In genomic region chr4:169810325-169811323, GRCh38 we compare ENCODE assay signal across 8 cellular contexts. TPM values are rescaled to one million over a fixed set of nuclear protein-coding genes. Genes with fewer than 3 reads are reported as not detected.
DNase-seq lines count a peak whose midpoint lies in the region; ATAC-seq, FAIRE-seq and TF ChIP-seq lines count a peak whose summit lies in the region.

No MANE protein-coding gene starts in this region.

- ATAC-seq in GM19463 (IDR thresholded peaks at IDR 0.05; ENCODE audit: unreplicated experiment) = peak; percentile 62
- no peak for ATAC-seq in HG03520 (IDR thresholded peaks at IDR 0.05; ENCODE audit: unreplicated experiment)

- no peak overlapping the region for H3K9ac ChIP-seq in MM.1S (ENCODE audit: low read length)

- H3K36me3 Mint-ChIP-seq in T-helper 2 cell treated with Interferon-gamma antibody and Interleukin-4, amounts not matched to agents 5 μg/mL and 100 μg/mL, for 36 hours (ENCODE audit: low read depth) = no peaks in the 10 kb centered on the region

- TF ChIP-seq CTCF in MM.1S (IDR thresholded peaks at IDR 0.05; ENCODE audit: low read length) = peak; percentile 83

- no peaks in the 10 kb centered on the region for H3K4me1 ChIP-seq in MM.1S (ENCODE audit: low read length)

- no peaks in the 10 kb centered on the region for H3K9me3 Mint-ChIP-seq in T-helper 2 cell treated with Interferon-gamma antibody and Interleukin-4, amounts not matched to agents 5 μg/mL and 100 μg/mL, for 36 hours

- no peak overlapping the region for H3K4me3 Mint-ChIP-seq in T-helper 2 cell treated with Interferon-gamma antibody and Interleukin-4, amounts not matched to agents 5 μg/mL and 100 μg/mL, for 36 hours

- no peaks in the 10 kb centered on the region for H4K20me1 ChIP-seq in MM.1S (ENCODE audit: insufficient read depth, low read length)

- H3K27me3 ChIP-seq in MM.1S (replicated peaks; ENCODE audit: insufficient read depth, low read length) = no peaks in the 10 kb centered on the region

- H3K27ac Mint-ChIP-seq in T-helper 2 cell treated with Interferon-gamma antibody and Interleukin-4, amounts not matched to agents 5 μg/mL and 100 μg/mL, for 36 hours = no peak overlapping the region

- H3K9me3 ChIP-seq in MM.1S (replicated peaks; ENCODE audit: insufficient read depth, low read length) = no peaks in the 10 kb centered on the region

- no peaks in the 10 kb centered on the region for H3K27me3 Mint-ChIP-seq in T-helper 2 cell treated with Interferon-gamma antibody and Interleukin-4, amounts not matched to agents 5 μg/mL and 100 μg/mL, for 36 hours (ENCODE audit: low read depth)

- DNase-seq in DMS114 treated with DMSO at 0.1 percent for 48 hours (lab: John Stamatoyannopoulos, UW; ENCODE audit: unreplicated experiment) = peak; percentile 80
- DNase-seq in MM.1S = peak; percentile 79
- peak; percentile 65 for DNase-seq in RPMI7951 (ENCODE audit: low read depth)
- DNase-seq in mucosa of gallbladder (ENCODE audit: low spot score) = peak; percentile 42
- DNase-seq in T-helper 2 cell treated with Interferon-gamma antibody and Interleukin-4, amounts not matched to agents 5 μg/mL and 100 μg/mL, for 36 hours (ENCODE audit: low spot score) = no peak

- no peak overlapping the region for H3K4me2 ChIP-seq in MM.1S (ENCODE audit: low read depth, low read length)

- no peaks in the 10 kb centered on the region for H3K79me2 ChIP-seq in MM.1S (ENCODE audit: low read length)

- no peaks in the 10 kb centered on the region for H3K4me1 Mint-ChIP-seq in T-helper 2 cell treated with Interferon-gamma antibody and Interleukin-4, amounts not matched to agents 5 μg/mL and 100 μg/mL, for 36 hours (ENCODE audit: low read depth)

- 0 out of 2 replicates have a peak overlapping the region, but pooled peaks have one; percentile 24 for H2AFZ ChIP-seq in MM.1S (ENCODE audit: low read length)

- FAIRE-seq in endometrium (lab: Jason Lieb, UNC) = peak; percentile 93

- H3K36me3 ChIP-seq in MM.1S (replicated peaks; ENCODE audit: insufficient read depth, low read length) = no peaks in the 10 kb centered on the region

- H3K27ac ChIP-seq in MM.1S (ENCODE audit: low read length) = no peak overlapping the region

- no peaks in the 10 kb centered on the region for H3K9me2 ChIP-seq in MM.1S (replicated peaks; ENCODE audit: insufficient read depth, low read length)

- H3K4me3 ChIP-seq in MM.1S (ENCODE audit: low read length) = no peak overlapping the region

- no peaks in the 10 kb centered on the region; the same call in 1 of the 2 replicates for H3F3A ChIP-seq in MM.1S (ENCODE audit: insufficient read depth, low read length)

RNA-seq across cellular contexts. Expression of gene HPF1, which starts 52.9 kb away (rescaled TPM):
- total RNA-seq in RPMI7951 (2014; rRNA removed; shearing (Covaris generic)) = 38.1 and 53.2 TPM in 2 replicates
- total RNA-seq in mucosa of gallbladder = 16.2 TPM
